ENCODE assay signal across 22 cellular contexts in genomic region chr16:23537390-23537789, GRCh38. TPM values are rescaled to one million over a fixed set of nuclear protein-coding genes. Genes with fewer than 3 reads are reported as not detected.
DNase-seq lines count a peak whose midpoint lies in the region; ATAC-seq, FAIRE-seq and TF ChIP-seq lines count a peak whose summit lies in the region.
"Had no signal": no experiment of that assay in that cellular context is flagged by ENCODE, and none has a peak within 500 bp of the region (broad histone marks: within the 10 kb centered on the region; RNA-seq: fewer than 3 reads in every experiment).

No MANE protein-coding gene starts in this region.

- CTCF ChIA-PET in HepG2 (lab: Yijun Ruan, JAX; ENCODE audit: low intra/inter-chr PET ratio, low total read pairs) = no interaction called here

- no peak overlapping the region for H3K4me3 Mint-ChIP-seq in chondrocyte (ENCODE audit: unreplicated experiment)
- H3K4me3 Mint-ChIP-seq: GM23338 had no signal

- no peak overlapping the region for H3K18ac ChIP-seq in trophoblast cell (ENCODE audit: low read length)

- FAIRE-seq in HepG2 (lab: Jason Lieb, UNC) = no peak
- FAIRE-seq: A549, D721Med had no signal

- in situ Hi-C loops in HepG2 (cut with HindIII; ENCODE audit: extremely low pct_ligation_motif_present, low pct_unique_long_range_greater_than_20kb) (no loop called here), GM13976 (cut with MboI; ENCODE audit: low sequenced_read_pairs, unreplicated experiment) (no loop called here)

- H3K27me3 ChIP-seq in HepG2 (ENCODE audit: control insufficient read depth in 1 of 2, insufficient read depth in 2 of 2, low read length in 2 of 2) (no peaks in the 10 kb centered on the region), right lobe of liver (no peaks in the 10 kb centered on the region), trophoblast cell (ENCODE audit: insufficient read depth, low read length) (no peaks in the 10 kb centered on the region)
- H3K27me3 ChIP-seq: BE2C had no signal

- no peak overlapping the region for H4K91ac ChIP-seq in trophoblast cell (ENCODE audit: low read depth, low read length)

- TF ChIP-seq CTCF in HepG2 (CRISPR knock-in tag; IDR thresholded peaks at IDR 0.05) (no peak), right lobe of liver (IDR thresholded peaks at IDR 0.05) (no peak), chondrocyte (IDR thresholded peaks at IDR 0.05) (no peak), GM13976 (IDR thresholded peaks at IDR 0.05; ENCODE audit: borderline replicate concordance, control extremely low read depth, extremely low read depth, insufficient read depth, missing control alignments) (no peak)

- H3K9me3 ChIP-seq in HepG2 (ENCODE audit: low read length) (no peaks in the 10 kb centered on the region), right lobe of liver (no peaks in the 10 kb centered on the region), trophoblast cell (ENCODE audit: insufficient read depth, low read depth, low read length) (peaks cover 4% of the 10 kb centered on the region)
- H3K9me3 ChIP-seq: A549, BE2C, HAP-1 had no signal

- POLR2A ChIA-PET in HepG2 (lab: Yijun Ruan, JAX) = interaction anchor here (0.6 to 5.5 kb wide), 7 partner anchors 10 to 1163 kb away, joined by 3 to 64 read pairs (median 14); partner anchors contain the start of genes DCTN5, EARS2, NDUFAB1 and PALB2

- no peak overlapping the region for H3K14ac ChIP-seq in trophoblast cell (ENCODE audit: low read length)

- H4K20me1 ChIP-seq in HepG2 (ENCODE audit: insufficient read depth, low read length) = no peaks in the 10 kb centered on the region

- H2AFZ ChIP-seq in HepG2 (ENCODE audit: low read length) (no peak overlapping the region), trophoblast cell (ENCODE audit: insufficient read depth, low read length, poor library complexity) (no peak overlapping the region)
- H2AFZ ChIP-seq: GM23338 had no signal

- H3K4me1 Mint-ChIP-seq in chondrocyte (ENCODE audit: low read depth) = peaks cover 10% of the 10 kb centered on the region
- H3K4me1 Mint-ChIP-seq: GM23338 had no signal

- no peak overlapping the region for H3K27ac Mint-ChIP-seq in chondrocyte (ENCODE audit: unreplicated experiment)

- H4K12ac ChIP-seq in trophoblast cell (ENCODE audit: low read depth, low read length) = no peak overlapping the region

- H2BK12ac ChIP-seq in trophoblast cell (ENCODE audit: low read length) = no peak overlapping the region

- no TSS peak for BruUV-seq in HepG2 (replicated peaks; lab: Mats Ljungman, UMichigan)

- no peak overlapping the region for H2BK120ac ChIP-seq in trophoblast cell (ENCODE audit: insufficient read depth, low read length, poor library complexity)

- no peak overlapping the region for H2AK5ac ChIP-seq in trophoblast cell (ENCODE audit: low read length)

- H2BK5ac ChIP-seq in trophoblast cell (ENCODE audit: low read depth, low read length, poor library complexity) = no peak overlapping the region

- no peak overlapping the region for H3K23ac ChIP-seq in trophoblast cell (ENCODE audit: low read length)

- no peaks in the 10 kb centered on the region for H3K79me1 ChIP-seq in trophoblast cell (ENCODE audit: low read length)

- no peak for TF ChIP-seq RAD21 in HepG2 (CRISPR knock-in tag; IDR thresholded peaks at IDR 0.05)

- no peak overlapping the region for H3K4ac ChIP-seq in trophoblast cell (ENCODE audit: low read depth, low read length)

- no peaks in the 10 kb centered on the region for H3K9me3 Mint-ChIP-seq in chondrocyte (ENCODE audit: low read depth)
- H3K9me3 Mint-ChIP-seq: GM23338 had no signal

- H3K27ac ChIP-seq in HepG2 (ENCODE audit: extremely low read length, insufficient read depth, low read length) = peak overlapping the region; percentile 91
- H3K27ac ChIP-seq in right lobe of liver = no peak overlapping the region
- H3K27ac ChIP-seq in trophoblast cell (ENCODE audit: low read depth, low read length) = no peak overlapping the region

- ATAC-seq in HepG2 = peak; percentile 44
- ATAC-seq in right lobe of liver = no peak
- no peak for ATAC-seq in GM18870 (IDR thresholded peaks at IDR 0.05; ENCODE audit: unreplicated experiment)
- ATAC-seq: A549, GM23338, SK-N-SH treated with all-trans-retinoic acid at 6 μM for 48 hours had no signal

- 36% methylated on average over 3 of the region's 3 CpGs for WGBS in HepG2 (ENCODE audit: low lambda C conversion rate)
- 67% methylated on average over 1 of the region's 3 CpGs for whole genome bisulfite sequencing in right lobe of liver (ENCODE audit: insufficient coverage, low coverage, low lambda C conversion rate, missing lambda C conversion rate)
- no CpG with 5 or more reads among the region's 3 CpGs for WGBS in trophoblast cell (ENCODE audit: extremely low coverage, insufficient coverage, insufficient read length)

- H3K4me2 ChIP-seq in HepG2 (ENCODE audit: low read depth, low read length) (no peak overlapping the region), trophoblast cell (ENCODE audit: low read length) (no peak overlapping the region)
- H3K4me2 ChIP-seq: A549, GM23338 had no signal

- 0 out of 4 replicates have a peak, but pooled peaks of 1 of the 2 experiments have one; percentile 16 for TF ChIP-seq EP300 in HepG2 (IDR thresholded peaks at IDR 0.05; ENCODE audit: low read depth in 2 of 2, low read length in 2 of 2)
- TF ChIP-seq EP300 in HepG2 (CRISPR knock-in tag; IDR thresholded peaks at IDR 0.05; ENCODE audit: borderline replicate concordance) = peak; percentile 52; the same call in 1 of the 2 replicates

- no peak overlapping the region for H3K4me3 ChIP-seq in HepG2 (replicated peaks in 1 of 3; ENCODE audit: insufficient read depth in 1 of 3, low read depth in 2 of 3, low read length in 3 of 3)
- H3K4me3 ChIP-seq in right lobe of liver = no peak overlapping the region
- no peak overlapping the region for H3K4me3 ChIP-seq in trophoblast cell (ENCODE audit: low read depth, low read length)
- H3K4me3 ChIP-seq: A549, GM23338, HAP-1 had no signal

- no peak overlapping the region for H3K9ac ChIP-seq in HepG2 (ENCODE audit: insufficient read depth, low read depth, low read length)
- no peak overlapping the region for H3K9ac ChIP-seq in trophoblast cell (ENCODE audit: low read length)

- intact Hi-C loops in HepG2 (cut with micrococcal nuclease; ENCODE audit: unreplicated experiment) = no loop called here
- intact Hi-C loops in right lobe of liver (cut with DNase I) = no loop called here

- H3K4me1 ChIP-seq in HepG2 (ENCODE audit: insufficient read depth, low read length) (peaks cover 47% of the 10 kb centered on the region), right lobe of liver (peaks cover 0 to 4% (median 0%) of the 10 kb centered on the region in 4 donors), trophoblast cell (ENCODE audit: control insufficient read depth in 1 of 2, insufficient read depth in 2 of 2, low read length in 2 of 2) (no peaks in the 10 kb centered on the region)
- H3K4me1 ChIP-seq: BE2C, HAP-1 had no signal

- H3K79me2 ChIP-seq in HepG2 (ENCODE audit: insufficient read depth, low read length) (peaks cover 4% of the 10 kb centered on the region), trophoblast cell (ENCODE audit: control insufficient read depth, insufficient read depth, low read length, poor library complexity) (no peaks in the 10 kb centered on the region)

- no peak overlapping the region for H4K8ac ChIP-seq in trophoblast cell (ENCODE audit: low read depth, low read length)

- peaks cover 40 to 58% of the 10 kb centered on the region in 2 experiments for H3K36me3 ChIP-seq in HepG2 (replicated peaks in 1 of 2; ENCODE audit: control insufficient read depth in 1 of 2, insufficient read depth in 2 of 2, low read length in 2 of 2)
- peaks cover 0 to 53% (median 13%) of the 10 kb centered on the region in 4 donors for H3K36me3 ChIP-seq in right lobe of liver
- peaks cover 15 to 39% of the 10 kb centered on the region in 2 experiments for H3K36me3 ChIP-seq in trophoblast cell (ENCODE audit: control insufficient read depth in 1 of 2, insufficient read depth in 2 of 2, low read length in 2 of 2)

- H3K27me3 Mint-ChIP-seq in chondrocyte (ENCODE audit: low read depth) = no peaks in the 10 kb centered on the region

- TF ChIP-seq POLR2A in HepG2 (IDR thresholded peaks at IDR 0.05; ENCODE audit: insufficient read depth in 1 of 2, low read depth in 2 of 2, low read length in 2 of 2) = no peak
- TF ChIP-seq POLR2A in right lobe of liver (IDR thresholded peaks at IDR 0.05) = no peak

- DNase-seq in HepG2 (ENCODE audit: low spot score) (peak; percentile 83), right lobe of liver (no peak), chondrocyte (ENCODE audit: low spot score) (peak; percentile 2), trophoblast cell (peak; percentile 6 to 32), OCI-M1 (lab: John Stamatoyannopoulos, UW) (no peak), GM13976 (ENCODE audit: low spot score) (no peak)
- DNase-seq: BE2C, DMS53, GDM1, KG1, NCI-H1092 treated with DMSO at 0.1 percent for 48 hours, NCI-H1436 treated with DMSO at 0.1 percent for 48 hours, NCI-H1930, NCI-H2227 treated with DMSO at 0.1 percent for 48 hours, NCI-H510A treated with DMSO at 0.1 percent for 48 hours, NCI-H748 treated with DMSO at 0.1 percent for 48 hours had no signal

- H3K36me3 Mint-ChIP-seq in chondrocyte (ENCODE audit: low read depth) = peaks cover 23% of the 10 kb centered on the region

RNA-seq across cellular contexts. Expression of gene EARS2, which starts 19.8 kb away (rescaled TPM):
- total RNA-seq in HepG2 (2016; rRNA removed; fragmentation: Illumina TruSeq; extraction: Trizol) (80.4 and 84.2 TPM in 2 replicates), right lobe of liver (10 to 100 TPM; 14.9 to 47.7 (median 15.9) TPM), chondrocyte (13.3 to 21.4 TPM (median 13.9 TPM) in 3 replicates)
- total RNA-seq in HepG2 (2016; cell fraction: cytosol; rRNA removed; fragmentation: Illumina TruSeq; extraction: Trizol; ENCODE audit: low read depth) = 18.1 and 20.7 TPM in 2 replicates
- 79.1 and 84.4 TPM in 2 replicates for total RNA-seq in HepG2 (2016; cell fraction: insoluble cytoplasmic fraction; rRNA removed; fragmentation: Illumina TruSeq; extraction: Trizol)
- total RNA-seq in HepG2 (2016; cell fraction: membrane; rRNA removed; fragmentation: Illumina TruSeq; extraction: Trizol) = 44.8 and 49.7 TPM in 2 replicates
- total RNA-seq in HepG2 (2016; cell fraction: nucleus; rRNA removed; fragmentation: Illumina TruSeq; extraction: Trizol) = 64.8 and 79.0 TPM in 2 replicates
- 49.4 and 54.7 TPM in 2 replicates for polyA plus RNA-seq in HepG2 (2011; rRNA removed)
- polyA plus RNA-seq in HepG2 (2011; cell fraction: cytosol; rRNA removed) = 41.5 and 46.7 TPM in 2 replicates
- 131 and 162 TPM in 2 replicates for polyA plus RNA-seq in HepG2 (2011; cell fraction: nucleus; rRNA removed)
- polyA plus RNA-seq in HepG2 (2012) = 27.0 and 35.2 TPM in 2 replicates
- polyA plus RNA-seq in HepG2 (2016; cell fraction: cytosol; fragmentation: Illumina TruSeq; extraction: Trizol; ENCODE audit: low read depth) = 8.2 and 10.2 TPM in 2 replicates
- 69.7 and 75.5 TPM in 2 replicates for polyA plus RNA-seq in HepG2 (2016; cell fraction: insoluble cytoplasmic fraction; fragmentation: Illumina TruSeq; extraction: Trizol; ENCODE audit: low read depth)
- 20.9 and 22.2 TPM in 2 replicates for polyA plus RNA-seq in HepG2 (2016; cell fraction: membrane; fragmentation: Illumina TruSeq; extraction: Trizol; ENCODE audit: low read depth)
- 59.4 and 64.9 TPM in 2 replicates for polyA plus RNA-seq in HepG2 (2016; cell fraction: nucleus; fragmentation: Illumina TruSeq; extraction: Trizol; ENCODE audit: insufficient read depth, low read depth)
- polyA minus RNA-seq in HepG2 (2011; rRNA and poly(A)+ RNA removed; ENCODE audit: low replicate concordance) = 142 and 329 TPM in 2 replicates
- polyA minus RNA-seq in HepG2 (2011; cell fraction: cytosol; rRNA and poly(A)+ RNA removed) = 36.3 and 43.7 TPM in 2 replicates
- 112 and 117 TPM in 2 replicates for polyA minus RNA-seq in HepG2 (2011; cell fraction: nucleus; rRNA and poly(A)+ RNA removed)
- polyA plus RNA-seq in trophoblast cell (2013) = 8.0 and 9.3 TPM in 2 replicates

RNA-seq across cellular contexts. Expression of gene UBFD1, which starts 20.1 kb away (rescaled TPM):
- total RNA-seq in HepG2 (2016; rRNA removed; fragmentation: Illumina TruSeq; extraction: Trizol) (111 and 142 TPM in 2 replicates), right lobe of liver (10 to 100 TPM; 27.6 to 50.5 (median 37.4) TPM), chondrocyte (103 to 107 TPM (median 105 TPM) in 3 replicates)
- 27.2 and 33.8 TPM in 2 replicates for total RNA-seq in HepG2 (2016; cell fraction: cytosol; rRNA removed; fragmentation: Illumina TruSeq; extraction: Trizol; ENCODE audit: low read depth)
- total RNA-seq in HepG2 (2016; cell fraction: insoluble cytoplasmic fraction; rRNA removed; fragmentation: Illumina TruSeq; extraction: Trizol) = 112 and 143 TPM in 2 replicates
- total RNA-seq in HepG2 (2016; cell fraction: membrane; rRNA removed; fragmentation: Illumina TruSeq; extraction: Trizol) = 46.0 and 47.2 TPM in 2 replicates
- 80.6 and 99.3 TPM in 2 replicates for total RNA-seq in HepG2 (2016; cell fraction: nucleus; rRNA removed; fragmentation: Illumina TruSeq; extraction: Trizol)
- 97.6 and 100 TPM in 2 replicates for polyA plus RNA-seq in HepG2 (2011; rRNA removed)
- polyA plus RNA-seq in HepG2 (2011; cell fraction: cytosol; rRNA removed) = 98.1 and 112 TPM in 2 replicates
- polyA plus RNA-seq in HepG2 (2011; cell fraction: nucleus; rRNA removed) = 129 and 137 TPM in 2 replicates
- polyA plus RNA-seq in HepG2 (2012) = 83.8 and 88.4 TPM in 2 replicates
- 31.2 and 32.8 TPM in 2 replicates for polyA plus RNA-seq in HepG2 (2016; cell fraction: cytosol; fragmentation: Illumina TruSeq; extraction: Trizol; ENCODE audit: low read depth)
- polyA plus RNA-seq in HepG2 (2016; cell fraction: insoluble cytoplasmic fraction; fragmentation: Illumina TruSeq; extraction: Trizol; ENCODE audit: low read depth) = 119 and 123 TPM in 2 replicates
- polyA plus RNA-seq in HepG2 (2016; cell fraction: membrane; fragmentation: Illumina TruSeq; extraction: Trizol; ENCODE audit: low read depth) = 30.0 and 32.3 TPM in 2 replicates
- polyA plus RNA-seq in HepG2 (2016; cell fraction: nucleus; fragmentation: Illumina TruSeq; extraction: Trizol; ENCODE audit: insufficient read depth, low read depth) = 89.9 and 95.2 TPM in 2 replicates
- polyA minus RNA-seq in HepG2 (2011; rRNA and poly(A)+ RNA removed; ENCODE audit: low replicate concordance) = 49.6 and 117 TPM in 2 replicates
- 61.7 and 68.8 TPM in 2 replicates for polyA minus RNA-seq in HepG2 (2011; cell fraction: cytosol; rRNA and poly(A)+ RNA removed)
- 155 and 167 TPM in 2 replicates for polyA minus RNA-seq in HepG2 (2011; cell fraction: nucleus; rRNA and poly(A)+ RNA removed)
- polyA plus RNA-seq in trophoblast cell (2013) = 42.7 and 45.0 TPM in 2 replicates

RNA-seq across cellular contexts. Expression of gene GGA2, which starts 27.1 kb away (rescaled TPM):
- 69.8 and 93.1 TPM in 2 replicates for total RNA-seq in HepG2 (2016; rRNA removed; fragmentation: Illumina TruSeq; extraction: Trizol)
- total RNA-seq in HepG2 (2016; cell fraction: cytosol; rRNA removed; fragmentation: Illumina TruSeq; extraction: Trizol; ENCODE audit: low read depth) = 52.6 and 57.4 TPM in 2 replicates
- total RNA-seq in HepG2 (2016; cell fraction: insoluble cytoplasmic fraction; rRNA removed; fragmentation: Illumina TruSeq; extraction: Trizol) = 76.8 and 80.6 TPM in 2 replicates
- 41.5 and 45.8 TPM in 2 replicates for total RNA-seq in HepG2 (2016; cell fraction: membrane; rRNA removed; fragmentation: Illumina TruSeq; extraction: Trizol)
- total RNA-seq in HepG2 (2016; cell fraction: nucleus; rRNA removed; fragmentation: Illumina TruSeq; extraction: Trizol) = 84.5 and 97.4 TPM in 2 replicates
- polyA plus RNA-seq in HepG2 (2011; rRNA removed) = 51.5 and 52.3 TPM in 2 replicates
- 25.4 and 28.7 TPM in 2 replicates for polyA plus RNA-seq in HepG2 (2011; cell fraction: cytosol; rRNA removed)
- polyA plus RNA-seq in HepG2 (2011; cell fraction: nucleus; rRNA removed) = 184 and 204 TPM in 2 replicates
- 70.4 and 97.1 TPM in 2 replicates for polyA plus RNA-seq in HepG2 (2012)
- 4.7 and 5.8 TPM in 2 replicates for polyA plus RNA-seq in HepG2 (2016; cell fraction: cytosol; fragmentation: Illumina TruSeq; extraction: Trizol; ENCODE audit: low read depth)
- 87.5 and 99.8 TPM in 2 replicates for polyA plus RNA-seq in HepG2 (2016; cell fraction: insoluble cytoplasmic fraction; fragmentation: Illumina TruSeq; extraction: Trizol; ENCODE audit: low read depth)
- polyA plus RNA-seq in HepG2 (2016; cell fraction: membrane; fragmentation: Illumina TruSeq; extraction: Trizol; ENCODE audit: low read depth) = 11.1 and 11.7 TPM in 2 replicates
- 238 and 249 TPM in 2 replicates for polyA plus RNA-seq in HepG2 (2016; cell fraction: nucleus; fragmentation: Illumina TruSeq; extraction: Trizol; ENCODE audit: insufficient read depth, low read depth)
- 58.5 and 111 TPM in 2 replicates for polyA minus RNA-seq in HepG2 (2011; rRNA and poly(A)+ RNA removed; ENCODE audit: low replicate concordance)
- polyA minus RNA-seq in HepG2 (2011; cell fraction: cytosol; rRNA and poly(A)+ RNA removed) = 31.9 and 47.6 TPM in 2 replicates
- polyA minus RNA-seq in HepG2 (2011; cell fraction: nucleus; rRNA and poly(A)+ RNA removed) = 134 and 143 TPM in 2 replicates
- 10 to 100 TPM; 19.2 to 31.7 (median 27.8) TPM for total RNA-seq in right lobe of liver
- 37.2 to 43.0 TPM (median 40.4 TPM) in 3 replicates for total RNA-seq in chondrocyte
- 29.3 and 31.7 TPM in 2 replicates for polyA plus RNA-seq in trophoblast cell (2013)

RNA-seq across cellular contexts. Expression of gene NDUFAB1, which starts 58.7 kb away (rescaled TPM):
- total RNA-seq in HepG2 (2016; rRNA removed; fragmentation: Illumina TruSeq; extraction: Trizol) (601 and 760 TPM in 2 replicates), right lobe of liver (10 to 100 TPM; 53.9 to 87.3 (median 63.9) TPM), chondrocyte (62.5 to 79.2 TPM (median 62.6 TPM) in 3 replicates)
- 295 and 299 TPM in 2 replicates for total RNA-seq in HepG2 (2016; cell fraction: cytosol; rRNA removed; fragmentation: Illumina TruSeq; extraction: Trizol; ENCODE audit: low read depth)
- total RNA-seq in HepG2 (2016; cell fraction: insoluble cytoplasmic fraction; rRNA removed; fragmentation: Illumina TruSeq; extraction: Trizol) = 602 and 798 TPM in 2 replicates
- total RNA-seq in HepG2 (2016; cell fraction: membrane; rRNA removed; fragmentation: Illumina TruSeq; extraction: Trizol) = 285 and 300 TPM in 2 replicates
- 185 and 192 TPM in 2 replicates for total RNA-seq in HepG2 (2016; cell fraction: nucleus; rRNA removed; fragmentation: Illumina TruSeq; extraction: Trizol)
- 192 and 221 TPM in 2 replicates for polyA plus RNA-seq in HepG2 (2011; rRNA removed)
- polyA plus RNA-seq in HepG2 (2011; cell fraction: cytosol; rRNA removed) = 288 and 387 TPM in 2 replicates
- polyA plus RNA-seq in HepG2 (2011; cell fraction: nucleus; rRNA removed) = 84.1 and 87.7 TPM in 2 replicates
- polyA plus RNA-seq in HepG2 (2012) = 224 and 262 TPM in 2 replicates
- polyA plus RNA-seq in HepG2 (2016; cell fraction: cytosol; fragmentation: Illumina TruSeq; extraction: Trizol; ENCODE audit: low read depth) = 233 and 257 TPM in 2 replicates
- 608 and 670 TPM in 2 replicates for polyA plus RNA-seq in HepG2 (2016; cell fraction: insoluble cytoplasmic fraction; fragmentation: Illumina TruSeq; extraction: Trizol; ENCODE audit: low read depth)
- 191 and 215 TPM in 2 replicates for polyA plus RNA-seq in HepG2 (2016; cell fraction: membrane; fragmentation: Illumina TruSeq; extraction: Trizol; ENCODE audit: low read depth)
- 276 and 279 TPM in 2 replicates for polyA plus RNA-seq in HepG2 (2016; cell fraction: nucleus; fragmentation: Illumina TruSeq; extraction: Trizol; ENCODE audit: insufficient read depth, low read depth)
- 41.0 and 74.5 TPM in 2 replicates for polyA minus RNA-seq in HepG2 (2011; rRNA and poly(A)+ RNA removed; ENCODE audit: low replicate concordance)
- polyA minus RNA-seq in HepG2 (2011; cell fraction: cytosol; rRNA and poly(A)+ RNA removed) = 75.4 and 99.6 TPM in 2 replicates
- polyA minus RNA-seq in HepG2 (2011; cell fraction: nucleus; rRNA and poly(A)+ RNA removed) = 33.9 and 41.0 TPM in 2 replicates
- 180 and 185 TPM in 2 replicates for polyA plus RNA-seq in trophoblast cell (2013)

Comparison
In these comparisons a context has a peak if more than half of its experiments do, and no peak if none do; other contexts are left out.
1. DNase-seq: peak in HepG2 (single experiment), chondrocyte (single experiment) and trophoblast cell (2 of 2); none in right lobe of liver (0 of 3), OCI-M1 (single experiment) and GM13976 (single experiment).